ENCODE assay signal across 8 cellular contexts in the genomic region with DNA sequence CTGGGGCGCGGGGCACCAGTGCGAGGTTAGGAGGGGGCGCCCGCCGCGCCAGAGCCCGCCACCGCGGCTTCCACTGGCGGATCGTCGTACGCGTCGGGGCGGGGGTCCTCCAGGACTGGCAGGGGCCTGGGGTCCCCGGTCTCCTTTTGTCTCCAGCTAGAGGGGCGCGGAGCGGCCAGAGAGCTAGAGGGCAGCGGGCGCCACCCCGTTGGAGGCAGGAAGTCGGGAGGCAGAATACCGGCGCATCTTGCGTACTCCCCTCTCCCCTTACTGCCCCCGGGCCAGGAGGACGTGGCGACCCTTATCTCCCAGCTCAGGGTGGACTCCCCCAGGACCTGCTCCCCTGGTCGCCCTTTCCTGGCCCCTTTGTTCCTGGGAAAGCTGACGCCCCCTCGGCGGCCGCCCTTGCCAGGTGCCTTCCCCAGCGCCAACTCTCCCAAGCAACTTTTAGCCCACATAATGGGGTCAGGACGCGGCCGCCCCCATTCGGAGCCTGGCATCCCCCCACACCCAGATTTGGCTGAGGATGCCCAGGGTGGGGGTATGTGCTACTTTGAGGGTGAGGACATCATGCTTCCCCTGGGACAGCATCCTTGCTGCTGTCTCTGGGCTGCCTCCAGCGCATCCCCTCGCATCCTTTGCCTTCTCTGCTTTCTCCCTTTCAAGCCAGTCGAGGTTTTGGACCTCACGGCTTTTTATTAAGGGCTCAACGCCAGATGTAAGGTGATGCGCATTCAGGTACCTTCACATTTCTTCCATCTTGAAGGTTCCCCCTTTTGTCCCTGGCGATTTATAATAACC. TPM values are rescaled to one million over a fixed set of nuclear protein-coding genes. Genes with fewer than 3 reads are reported as not detected.
A peak's percentile ranks its signal among the peaks of the same experiment; 100 is the strongest.
DNase-seq lines count a peak whose midpoint lies in the region; ATAC-seq and TF ChIP-seq lines count a peak whose summit lies in the region.

No MANE protein-coding gene starts in this region.

- peaks cover 5% of the 10 kb centered on the region for H3K9me3 ChIP-seq in iPS-18a (ENCODE audit: control insufficient read depth, low read depth, low read length)

- H3K9me3 Mint-ChIP-seq in activated T-helper 2 cell treated with anti-CD3 and anti-CD28 coated beads, Interferon-gamma antibody, Interleukin-2, Interleukin-4, amounts not matched to agents 10 μg/mL and 5 μg/mL and 100 μg/mL, durations not matched to agents 14 hours and 24 hours and 36 hours: no peaks in the 10 kb centered on the region
- no peaks in the 10 kb centered on the region for H3K9me3 Mint-ChIP-seq in HFFc6

- H3K27me3 ChIP-seq in iPS-18a (ENCODE audit: control insufficient read depth, insufficient read depth, low read length): peaks cover 8% of the 10 kb centered on the region

- H3K36me3 Mint-ChIP-seq in activated T-helper 2 cell treated with anti-CD3 and anti-CD28 coated beads, Interferon-gamma antibody, Interleukin-2, Interleukin-4, amounts not matched to agents 10 μg/mL and 5 μg/mL and 100 μg/mL, durations not matched to agents 14 hours and 24 hours and 36 hours (ENCODE audit: low read depth): no peaks in the 10 kb centered on the region
- no peaks in the 10 kb centered on the region for H3K36me3 Mint-ChIP-seq in HFFc6 (ENCODE audit: low read depth)

- no peak overlapping the region for H3K27ac ChIP-seq in iPS-18a (ENCODE audit: low read length)

- H3K4me1 Mint-ChIP-seq in activated T-helper 2 cell treated with anti-CD3 and anti-CD28 coated beads, Interferon-gamma antibody, Interleukin-2, Interleukin-4, amounts not matched to agents 10 μg/mL and 5 μg/mL and 100 μg/mL, durations not matched to agents 14 hours and 24 hours and 36 hours (ENCODE audit: low read depth): peaks cover 36% of the 10 kb centered on the region
- no peaks in the 10 kb centered on the region for H3K4me1 Mint-ChIP-seq in HFFc6 (ENCODE audit: low read depth)

- H3K4me1 ChIP-seq in iPS-18a (ENCODE audit: control insufficient read depth, low read depth, low read length): no peaks in the 10 kb centered on the region

- no peak for TF ChIP-seq CTCF in HFFc6 (IDR thresholded peaks at IDR 0.05)

- DNase-seq in NCI-H1092 treated with DMSO at 0.1 percent for 48 hours (lab: John Stamatoyannopoulos, UW): peak; percentile 46
- DNase-seq in NCI-H1092 (lab: John Stamatoyannopoulos, UW): no peak
- DNase-seq in activated T-helper 2 cell treated with anti-CD3 and anti-CD28 coated beads, Interferon-gamma antibody, Interleukin-2, Interleukin-4, amounts not matched to agents 10 μg/mL and 5 μg/mL and 100 μg/mL, durations not matched to agents 14 hours and 24 hours and 36 hours (ENCODE audit: low spot score): peak; percentile 8
- DNase-seq in stimulated activated naive CD8-positive, alpha-beta T cell treated with anti-CD3 and anti-CD28 coated beads, Interleukin-15, Interleukin-2, amounts not matched to agents 100 U/mL and 50 U/mL, for 24 hours: peak; percentile 7
- no peak for DNase-seq in HuH-7 (ENCODE audit: low spot score)
- no peak for DNase-seq in HFFc6

- peak overlapping the region; percentile 89 for H3K4me3 Mint-ChIP-seq in activated T-helper 2 cell treated with anti-CD3 and anti-CD28 coated beads, Interferon-gamma antibody, Interleukin-2, Interleukin-4, amounts not matched to agents 10 μg/mL and 5 μg/mL and 100 μg/mL, durations not matched to agents 14 hours and 24 hours and 36 hours (ENCODE audit: low read depth)
- H3K4me3 Mint-ChIP-seq in HFFc6: no peak overlapping the region

- H3K27ac Mint-ChIP-seq in activated T-helper 2 cell treated with anti-CD3 and anti-CD28 coated beads, Interferon-gamma antibody, Interleukin-2, Interleukin-4, amounts not matched to agents 10 μg/mL and 5 μg/mL and 100 μg/mL, durations not matched to agents 14 hours and 24 hours and 36 hours: peak overlapping the region; percentile 72
- no peak overlapping the region for H3K27ac Mint-ChIP-seq in HFFc6

- ATAC-seq in HG02840 (IDR thresholded peaks at IDR 0.05; ENCODE audit: low FRiP score, unreplicated experiment): peak; percentile 14
- ATAC-seq in stimulated activated naive CD8-positive, alpha-beta T cell treated with anti-CD3 and anti-CD28 coated beads, Interleukin-15, Interleukin-2, amounts not matched to agents 100 U/mL and 50 U/mL, for 24 hours: no peak

- intact Hi-C loops in activated T-helper 2 cell treated with anti-CD3 and anti-CD28 coated beads, Interferon-gamma antibody, Interleukin-2, Interleukin-4, amounts not matched to agents 10 μg/mL and 5 μg/mL and 100 μg/mL, durations not matched to agents 14 hours and 24 hours and 36 hours (cut with micrococcal nuclease): loop anchor here (5.0 to 10.0 kb wide), 3 partner anchors 62 to 850 kb away; no protein-coding TSS in a partner anchor

- peak overlapping the region; percentile 73 for H3K4me3 ChIP-seq in iPS-18a (ENCODE audit: low read length)

- no peaks in the 10 kb centered on the region for H3K36me3 ChIP-seq in iPS-18a (ENCODE audit: control insufficient read depth, low read depth, low read length)

- H3K9ac ChIP-seq in iPS-18a (ENCODE audit: low read length): peak overlapping the region; percentile 58

- H3K27me3 Mint-ChIP-seq in activated T-helper 2 cell treated with anti-CD3 and anti-CD28 coated beads, Interferon-gamma antibody, Interleukin-2, Interleukin-4, amounts not matched to agents 10 μg/mL and 5 μg/mL and 100 μg/mL, durations not matched to agents 14 hours and 24 hours and 36 hours (ENCODE audit: low read depth): no peaks in the 10 kb centered on the region
- H3K27me3 Mint-ChIP-seq in HFFc6 (ENCODE audit: insufficient read depth): no peaks in the 10 kb centered on the region

RNA-seq across cellular contexts. Expression of gene CNKSR2, which starts 1.0 kb away (rescaled TPM):
- total RNA-seq in activated T-helper 2 cell treated with anti-CD3 and anti-CD28 coated beads, Interferon-gamma antibody, Interleukin-2, Interleukin-4, amounts not matched to agents 10 μg/mL and 5 μg/mL and 100 μg/mL, durations not matched to agents 14 hours and 24 hours and 36 hours: 11.3 and 13.4 TPM in 2 replicates
- not detected for total RNA-seq in HFFc6 (2021; fragmentation: NEBNext Ultra II Directional; extraction: Animal tissue kit (Norgen Biotek cat#: 25700))

Comparison
In these comparisons a context has a peak if more than half of its experiments do, and no peak if none do; other contexts are left out.
1. DNase-seq: peak in NCI-H1092 treated with DMSO at 0.1 percent for 48 hours (single experiment), activated T-helper 2 cell treated with anti-CD3 and anti-CD28 coated beads, Interferon-gamma antibody, Interleukin-2, Interleukin-4, amounts not matched to agents 10 μg/mL and 5 μg/mL and 100 μg/mL, durations not matched to agents 14 hours and 24 hours and 36 hours (single experiment) and stimulated activated naive CD8-positive, alpha-beta T cell treated with anti-CD3 and anti-CD28 coated beads, Interleukin-15, Interleukin-2, amounts not matched to agents 100 U/mL and 50 U/mL, for 24 hours (single experiment); none in NCI-H1092 (single experiment), HuH-7 (single experiment) and HFFc6 (single experiment).
2. RNA of gene CNKSR2, which starts 1.0 kb away (total RNA-seq): 11.3 to 13.4 TPM in activated T-helper 2 cell treated with anti-CD3 and anti-CD28 coated beads, Interferon-gamma antibody, Interleukin-2, Interleukin-4, amounts not matched to agents 10 μg/mL and 5 μg/mL and 100 μg/mL, durations not matched to agents 14 hours and 24 hours and 36 hours; not detected in HFFc6; every median in the first group is over 10 times any median in the second.